In the genomic region with DNA sequence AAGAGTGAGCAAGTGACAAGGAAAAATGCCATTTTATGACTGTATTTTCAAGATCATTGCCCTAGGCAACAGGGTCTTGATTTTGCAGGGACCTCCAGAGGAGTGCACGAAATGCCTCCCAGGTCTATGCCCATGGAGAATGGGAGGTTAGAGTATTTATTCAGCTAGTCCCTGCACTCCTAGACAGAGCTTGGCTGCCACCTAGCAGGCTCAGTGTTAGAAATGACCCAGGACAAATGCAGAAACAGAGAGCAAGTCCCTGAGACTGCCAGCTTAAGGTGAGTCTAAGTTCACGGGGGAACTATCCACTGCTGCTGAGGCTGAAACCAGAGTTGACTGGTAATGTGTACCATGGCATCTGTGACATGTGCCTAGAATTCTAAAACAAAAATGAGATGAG, we compare ENCODE assay signal across 1 cellular context.
TF ChIP-seq lines count a peak whose summit lies in the region.

No MANE protein-coding gene starts in this region.

TF ChIP-seq in GM23338, 12 proteins besides CTCF, POLR2A, EP300 and RAD21 (continued from another document):
- TF ChIP-seq, protein P1, sequence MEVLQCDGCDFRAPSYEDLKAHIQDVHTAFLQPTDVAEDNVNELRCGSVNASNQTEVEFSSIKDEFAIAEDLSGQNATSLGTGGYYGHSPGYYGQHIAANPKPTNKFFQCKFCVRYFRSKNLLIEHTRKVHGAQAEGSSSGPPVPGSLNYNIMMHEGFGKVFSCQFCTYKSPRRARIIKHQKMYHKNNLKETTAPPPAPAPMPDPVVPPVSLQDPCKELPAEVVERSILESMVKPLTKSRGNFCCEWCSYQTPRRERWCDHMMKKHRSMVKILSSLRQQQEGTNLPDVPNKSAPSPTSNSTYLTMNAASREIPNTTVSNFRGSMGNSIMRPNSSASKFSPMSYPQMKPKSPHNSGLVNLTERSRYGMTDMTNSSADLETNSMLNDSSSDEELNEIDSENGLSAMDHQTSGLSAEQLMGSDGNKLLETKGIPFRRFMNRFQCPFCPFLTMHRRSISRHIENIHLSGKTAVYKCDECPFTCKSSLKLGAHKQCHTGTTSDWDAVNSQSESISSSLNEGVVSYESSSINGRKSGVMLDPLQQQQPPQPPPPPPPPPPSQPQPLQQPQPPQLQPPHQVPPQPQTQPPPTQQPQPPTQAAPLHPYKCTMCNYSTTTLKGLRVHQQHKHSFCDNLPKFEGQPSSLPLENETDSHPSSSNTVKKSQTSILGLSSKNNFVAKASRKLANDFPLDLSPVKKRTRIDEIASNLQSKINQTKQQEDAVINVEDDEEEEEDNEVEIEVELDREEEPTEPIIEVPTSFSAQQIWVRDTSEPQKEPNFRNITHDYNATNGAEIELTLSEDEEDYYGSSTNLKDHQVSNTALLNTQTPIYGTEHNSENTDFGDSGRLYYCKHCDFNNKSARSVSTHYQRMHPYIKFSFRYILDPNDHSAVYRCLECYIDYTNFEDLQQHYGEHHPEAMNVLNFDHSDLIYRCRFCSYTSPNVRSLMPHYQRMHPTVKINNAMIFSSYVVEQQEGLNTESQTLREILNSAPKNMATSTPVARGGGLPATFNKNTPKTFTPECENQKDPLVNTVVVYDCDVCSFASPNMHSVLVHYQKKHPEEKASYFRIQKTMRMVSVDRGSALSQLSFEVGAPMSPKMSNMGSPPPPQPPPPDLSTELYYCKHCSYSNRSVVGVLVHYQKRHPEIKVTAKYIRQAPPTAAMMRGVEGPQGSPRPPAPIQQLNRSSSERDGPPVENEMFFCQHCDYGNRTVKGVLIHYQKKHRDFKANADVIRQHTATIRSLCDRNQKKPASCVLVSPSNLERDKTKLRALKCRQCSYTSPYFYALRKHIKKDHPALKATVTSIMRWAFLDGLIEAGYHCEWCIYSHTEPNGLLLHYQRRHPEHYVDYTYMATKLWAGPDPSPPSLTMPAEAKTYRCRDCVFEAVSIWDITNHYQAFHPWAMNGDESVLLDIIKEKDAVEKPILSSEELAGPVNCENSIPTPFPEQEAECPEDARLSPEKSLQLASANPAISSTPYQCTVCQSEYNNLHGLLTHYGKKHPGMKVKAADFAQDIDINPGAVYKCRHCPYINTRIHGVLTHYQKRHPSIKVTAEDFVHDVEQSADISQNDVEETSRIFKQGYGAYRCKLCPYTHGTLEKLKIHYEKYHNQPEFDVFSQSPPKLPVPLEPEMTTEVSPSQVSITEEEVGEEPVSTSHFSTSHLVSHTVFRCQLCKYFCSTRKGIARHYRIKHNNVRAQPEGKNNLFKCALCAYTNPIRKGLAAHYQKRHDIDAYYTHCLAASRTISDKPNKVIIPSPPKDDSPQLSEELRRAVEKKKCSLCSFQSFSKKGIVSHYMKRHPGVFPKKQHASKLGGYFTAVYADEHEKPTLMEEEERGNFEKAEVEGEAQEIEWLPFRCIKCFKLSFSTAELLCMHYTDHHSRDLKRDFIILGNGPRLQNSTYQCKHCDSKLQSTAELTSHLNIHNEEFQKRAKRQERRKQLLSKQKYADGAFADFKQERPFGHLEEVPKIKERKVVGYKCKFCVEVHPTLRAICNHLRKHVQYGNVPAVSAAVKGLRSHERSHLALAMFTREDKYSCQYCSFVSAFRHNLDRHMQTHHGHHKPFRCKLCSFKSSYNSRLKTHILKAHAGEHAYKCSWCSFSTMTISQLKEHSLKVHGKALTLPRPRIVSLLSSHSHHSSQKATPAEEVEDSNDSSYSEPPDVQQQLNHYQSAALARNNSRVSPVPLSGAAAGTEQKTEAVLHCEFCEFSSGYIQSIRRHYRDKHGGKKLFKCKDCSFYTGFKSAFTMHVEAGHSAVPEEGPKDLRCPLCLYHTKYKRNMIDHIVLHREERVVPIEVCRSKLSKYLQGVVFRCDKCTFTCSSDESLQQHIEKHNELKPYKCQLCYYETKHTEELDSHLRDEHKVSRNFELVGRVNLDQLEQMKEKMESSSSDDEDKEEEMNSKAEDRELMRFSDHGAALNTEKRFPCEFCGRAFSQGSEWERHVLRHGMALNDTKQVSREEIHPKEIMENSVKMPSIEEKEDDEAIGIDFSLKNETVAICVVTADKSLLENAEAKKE (CRISPR knock-in tag; IDR thresholded peaks at IDR 0.05), result no peak
- no peak for TF ChIP-seq EZH2phosphoT487 (IDR thresholded peaks at IDR 0.05; ENCODE audit: unreplicated experiment)
- no peak for TF ChIP-seq REST (IDR thresholded peaks at IDR 0.05; ENCODE audit: unreplicated experiment)
- no peak for TF ChIP-seq ZNF114 (CRISPR knock-in tag; IDR thresholded peaks at IDR 0.05)
- TF ChIP-seq NANOG (IDR thresholded peaks at IDR 0.05; ENCODE audit: borderline replicate concordance), result no peak
